Comparison of ENCODE assay signal across 8 cellular contexts in the genomic region with DNA sequence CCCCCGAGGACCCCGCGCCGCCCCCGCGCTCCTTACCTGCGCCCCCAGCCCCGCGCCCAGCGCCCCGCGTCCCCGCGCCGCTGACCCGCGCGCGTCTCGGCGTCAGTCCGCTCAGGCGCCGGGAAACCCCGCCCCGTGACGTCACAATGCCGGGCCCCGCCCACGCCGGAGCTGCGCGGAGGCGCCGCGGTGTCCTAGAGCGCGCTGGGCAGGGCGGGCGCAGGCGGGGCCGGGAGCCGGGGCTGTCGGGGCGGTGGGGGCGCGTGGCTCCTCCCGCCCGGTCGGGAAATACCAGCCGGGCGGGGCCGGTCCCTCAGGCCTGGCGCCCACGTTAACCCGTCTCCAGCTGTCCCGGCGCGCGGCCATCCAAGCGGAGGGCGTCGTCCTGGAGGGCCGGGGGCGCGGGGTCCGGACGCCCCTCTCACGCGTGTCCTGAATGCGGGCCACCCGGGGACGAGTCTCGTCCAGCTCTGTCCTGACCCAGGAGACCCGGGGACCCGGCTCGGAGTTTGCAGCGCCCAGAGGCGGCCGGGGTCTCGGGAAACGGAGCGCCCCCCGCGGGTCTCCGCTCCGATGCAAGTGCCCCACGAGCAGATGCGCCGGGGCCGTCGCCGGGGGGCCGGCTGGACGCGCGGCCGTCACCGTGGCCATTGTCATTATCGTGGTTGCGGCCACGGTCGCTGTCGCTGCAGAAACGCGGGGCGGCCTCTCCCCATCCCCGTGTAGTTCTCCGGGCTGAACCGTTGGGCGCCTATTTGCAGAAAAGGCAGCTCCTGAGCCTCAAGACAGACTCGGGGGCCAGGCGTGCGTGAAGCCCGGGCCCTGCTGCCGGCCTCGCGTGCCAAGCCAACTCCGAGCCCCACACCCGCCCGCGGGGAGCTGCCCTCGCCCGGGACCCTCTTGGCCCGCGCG. TPM values are rescaled to one million over a fixed set of nuclear protein-coding genes. Genes with fewer than 3 reads are reported as not detected.
DNase-seq lines count a peak whose midpoint lies in the region; ATAC-seq and TF ChIP-seq lines count a peak whose summit lies in the region.

A gene (minus strand): TSS at position 109 of the 912 bp plus-strand sequence. CDS start 727 bp downstream, outside the sequence.

- peak within 1 kb of the TSS; percentile 96 for H2AFZ ChIP-seq in SK-N-SH (ENCODE audit: low read depth)
- peak within 1 kb of the TSS; percentile 78 for H2AFZ ChIP-seq in osteoblast (ENCODE audit: low read length)

- peak; percentile 72 for ATAC-seq in GM21619 (IDR thresholded peaks at IDR 0.05; ENCODE audit: unreplicated experiment)

- peaks cover 34% of the 10 kb centered on the region for H3K27me3 Mint-ChIP-seq in activated naive CD4-positive, alpha-beta T cell treated with anti-CD3 and anti-CD28 coated beads, Interleukin-2, amount 10 ng/mL, durations not matched to agents 7 days and 5 days

- H3K36me3 Mint-ChIP-seq in activated naive CD4-positive, alpha-beta T cell treated with anti-CD3 and anti-CD28 coated beads, Interleukin-2, amount 10 ng/mL, durations not matched to agents 7 days and 5 days, result peaks cover 13% of the 10 kb centered on the region

- H3K27ac ChIP-seq in KOPT-K1 (ENCODE audit: low read depth, low read length, poor library complexity, severe bottlenecking) (peak within 1 kb of the TSS; percentile 53), SK-N-SH (ENCODE audit: low read depth in 2 of 2, low read length in 1 of 2) (no peak within 1 kb of the TSS; a peak in 1 of 4 replicates), osteoblast (ENCODE audit: low read depth, low read length) (peak within 1 kb of the TSS; percentile 58), testis (peak within 1 kb of the TSS; percentile 79 to 80)

- TF ChIP-seq CTCF in SK-N-SH (IDR thresholded peaks at IDR 0.05) (peak; percentile 23; the same call in 1 of the 2 replicates), osteoblast (IDR thresholded peaks at IDR 0.05; ENCODE audit: extremely low read depth, low read depth, low read length) (no peak), testis (IDR thresholded peaks at IDR 0.05) (no peak)

- peak within 1 kb of the TSS; percentile 64 for H3K9ac ChIP-seq in SK-N-SH

- H3K9me3 ChIP-seq in KOPT-K1 (ENCODE audit: insufficient read depth, low read length, poor library complexity, severe bottlenecking) (no peaks in the 10 kb centered on the region), SK-N-SH (no peaks in the 10 kb centered on the region), osteoblast (ENCODE audit: low read depth, low read length) (no peaks in the 10 kb centered on the region), testis (no peaks in the 10 kb centered on the region)

- peak within 1 kb of the TSS; percentile 67 to 77 for H3K4me3 ChIP-seq in SK-N-SH (ENCODE audit: low read depth in 2 of 2, low read length in 1 of 2)
- peak within 1 kb of the TSS; percentile 85 for H3K4me3 ChIP-seq in osteoblast (ENCODE audit: insufficient read depth, low read length)
- H3K4me3 ChIP-seq in testis, result peak within 1 kb of the TSS; percentile 84 to 86

- peak within 1 kb of the TSS; percentile 76 for H3K27ac Mint-ChIP-seq in activated naive CD4-positive, alpha-beta T cell treated with anti-CD3 and anti-CD28 coated beads, Interleukin-2, amount 10 ng/mL, durations not matched to agents 7 days and 5 days

- peak; percentile 35 for TF ChIP-seq POLR2A in testis (IDR thresholded peaks at IDR 0.05)

- H3K4me2 ChIP-seq in SK-N-SH (peak within 1 kb of the TSS; percentile 96), osteoblast (ENCODE audit: insufficient read depth, low read length) (peak within 1 kb of the TSS; percentile 87)

- H3K36me3 ChIP-seq in KOPT-K1 (ENCODE audit: insufficient read depth, low read length) (no peaks in the 10 kb centered on the region; the same call in 1 of the 2 replicates), SK-N-SH (replicated peaks in 1 of 2; ENCODE audit: control insufficient read depth in 1 of 2, insufficient read depth in 2 of 2, low read length in 1 of 2) (peaks cover 0 to 3% of the 10 kb centered on the region in 2 experiments), osteoblast (ENCODE audit: insufficient read depth, low read length) (peaks cover 10% of the 10 kb centered on the region), testis (ENCODE audit: low read depth, missing control alignments) (no peaks in the 10 kb centered on the region)

- no peaks in the 10 kb centered on the region for H3K9me3 Mint-ChIP-seq in activated naive CD4-positive, alpha-beta T cell treated with anti-CD3 and anti-CD28 coated beads, Interleukin-2, amount 10 ng/mL, durations not matched to agents 7 days and 5 days

- 3% methylated on average over 30 of the region's 127 CpGs for WGBS in SK-N-SH (ENCODE audit: low lambda C conversion rate)
- WGBS in testis, 2 donors, result 0 to 1% methylated on average over 3 to 123 of the region's 127 CpGs

- no peaks in the 10 kb centered on the region for H3K9me2 ChIP-seq in SK-N-SH

- peak within 1 kb of the TSS; percentile 83 for H3K4me3 Mint-ChIP-seq in activated naive CD4-positive, alpha-beta T cell treated with anti-CD3 and anti-CD28 coated beads, Interleukin-2, amount 10 ng/mL, durations not matched to agents 7 days and 5 days

- H3K79me2 ChIP-seq in SK-N-SH (ENCODE audit: insufficient read depth) (peaks cover 33% of the 10 kb centered on the region), osteoblast (ENCODE audit: insufficient read depth, low read length) (peaks cover 42% of the 10 kb centered on the region)

- H4K20me1 ChIP-seq in SK-N-SH (ENCODE audit: insufficient read depth) (peaks cover 13% of the 10 kb centered on the region; the same call in 1 of the 2 replicates), osteoblast (ENCODE audit: insufficient read depth, low read length) (peaks cover 30% of the 10 kb centered on the region)

- no peak for TF ChIP-seq EP300 in SK-N-SH (IDR thresholded peaks at IDR 0.05; ENCODE audit: borderline replicate concordance in 1 of 2, low read depth in 1 of 2, low read length in 1 of 2)

- intact Hi-C loops in testis (cut with DNase I; ENCODE audit: low total_unique reads), result no loop called here

- CTCF ChIA-PET in SK-N-SH (lab: Yijun Ruan, JAX), result interaction anchor here (1.0 kb wide), 1 partner anchor 83 kb away, joined by 3 read pairs; no protein-coding TSS in a partner anchor
- CTCF ChIA-PET in activated naive CD4-positive, alpha-beta T cell treated with anti-CD3 and anti-CD28 coated beads, Interleukin-2, amount 10 ng/mL, durations not matched to agents 7 days and 5 days (lab: Charles Lee), result no interaction called here

- H3K4me1 ChIP-seq in SK-N-SH (ENCODE audit: control insufficient read depth in 1 of 2, insufficient read depth in 2 of 2, low read depth in 1 of 2, low read length in 1 of 2), result peaks cover 4 to 5% of the 10 kb centered on the region in 2 experiments; a peak in 1 of 4 replicates
- H3K4me1 ChIP-seq in osteoblast (ENCODE audit: insufficient read depth, low read length), result peaks cover 11% of the 10 kb centered on the region
- peaks cover 14% of the 10 kb centered on the region for H3K4me1 ChIP-seq in testis

- no peaks in the 10 kb centered on the region for H3F3A ChIP-seq in SK-N-SH (replicated peaks; ENCODE audit: insufficient read depth)

- H3K4me1 Mint-ChIP-seq in activated naive CD4-positive, alpha-beta T cell treated with anti-CD3 and anti-CD28 coated beads, Interleukin-2, amount 10 ng/mL, durations not matched to agents 7 days and 5 days, result peaks cover 29% of the 10 kb centered on the region

- no peak for TF ChIP-seq RAD21 in SK-N-SH (IDR thresholded peaks at IDR 0.05; ENCODE audit: low read length)

- no peaks in the 10 kb centered on the region for H3K27me3 ChIP-seq in SK-N-SH (ENCODE audit: insufficient read depth)
- H3K27me3 ChIP-seq in osteoblast (ENCODE audit: insufficient read depth, low read length), result no peaks in the 10 kb centered on the region
- H3K27me3 ChIP-seq in testis, result no peaks in the 10 kb centered on the region

- peak; percentile 57 for DNase-seq in DMS79 treated with DMSO at 0.1 percent for 48 hours (lab: John Stamatoyannopoulos, UW)
- DNase-seq in SK-N-SH, result peak; percentile 97
- peak; percentile 96 for DNase-seq in activated naive CD4-positive, alpha-beta T cell treated with anti-CD3 and anti-CD28 coated beads, Interleukin-2, amount 10 ng/mL, durations not matched to agents 7 days and 5 days
- no peak for DNase-seq in glomerular endothelial cell (ENCODE audit: extremely low read depth, low read depth, low spot score)
- DNase-seq in osteoblast (ENCODE audit: insufficient read length, low spot score, missing footprints), result peak; percentile 100
- peak; percentile 93 for DNase-seq in testis

- POLR2A ChIA-PET in SK-N-SH (lab: Yijun Ruan, JAX), result interaction anchor here (1.1 kb wide), 1 partner anchor 37 kb away, joined by 4 read pairs; no protein-coding TSS in a partner anchor

TF ChIP-seq in SK-N-SH, 30 proteins besides CTCF, POLR2A, EP300 and RAD21 (continues in another document):
- TF ChIP-seq, protein P1, sequence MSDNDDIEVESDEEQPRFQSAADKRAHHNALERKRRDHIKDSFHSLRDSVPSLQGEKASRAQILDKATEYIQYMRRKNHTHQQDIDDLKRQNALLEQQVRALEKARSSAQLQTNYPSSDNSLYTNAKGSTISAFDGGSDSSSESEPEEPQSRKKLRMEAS (IDR thresholded peaks at IDR 0.05; ENCODE audit: low read depth), result 0 out of 2 replicates have a peak, but pooled peaks have one; percentile 4
- TF ChIP-seq NRF1 (IDR thresholded peaks at IDR 0.05; ENCODE audit: low read depth, low read length) (peak; percentile 54), TAF1 (IDR thresholded peaks at IDR 0.05; ENCODE audit: borderline replicate concordance, low read depth, low read length) (0 out of 2 replicates have a peak, but pooled peaks have one; percentile 20)

RNA-seq across cellular contexts. Expression of the gene that starts here (rescaled TPM):
- 14.5 and 14.9 TPM in 2 replicates for polyA plus RNA-seq in SK-N-SH (2012; rRNA removed)
- 6.8 and 12.3 TPM in 2 replicates for polyA plus RNA-seq in SK-N-SH (2012; cell fraction: cytosol; rRNA removed)
- 16.8 and 17.5 TPM in 2 replicates for polyA plus RNA-seq in SK-N-SH (2012; cell fraction: nucleus; rRNA removed)
- 33.7 and 40.7 TPM in 2 replicates for total RNA-seq in glomerular endothelial cell
- 31.8 and 35.8 TPM in 2 replicates for total RNA-seq in osteoblast
- 100 to 1,000 TPM in 1 of 2 donors, 10 to 100 TPM in 1; 87.0 to 143 TPM for total RNA-seq in testis
- polyA plus RNA-seq in testis (ENCODE audit: insufficient read depth, low read depth, low replicate concordance), result 72.5 TPM

Comparison
In these comparisons a context has a peak if more than half of its experiments do, and no peak if none do; other contexts are left out.
1. H3K27ac ChIP-seq: peak in KOPT-K1 (single experiment), osteoblast (single experiment) and testis (2 of 2); none in SK-N-SH (0 of 2).
2. Peak in every context shown above with its lines, with median percentiles within 50 percentile points of each other: H3K4me3 ChIP-seq.